ENCODE assay signal across 13 cellular contexts in genomic region chr11:76674517-76675400, GRCh38. TPM values are rescaled to one million over a fixed set of nuclear protein-coding genes. Genes with fewer than 3 reads are reported as not detected.
A peak's percentile ranks its signal among the peaks of the same experiment; 100 is the strongest.
DNase-seq lines count a peak whose midpoint lies in the region; ATAC-seq and TF ChIP-seq lines count a peak whose summit lies in the region.
"Had no signal": no experiment of that assay in that cellular context is flagged by ENCODE, and none has a peak within 500 bp of the region (broad histone marks: within the 10 kb centered on the region; RNA-seq: fewer than 3 reads in every experiment).

No MANE protein-coding gene starts in this region.

- H3K36me3 ChIP-seq in MG63 (no peaks in the 10 kb centered on the region), ovary (no peaks in the 10 kb centered on the region)
- H3K36me3 ChIP-seq: thoracic aorta had no signal

- H3K27me3 ChIP-seq in MG63 = 0 out of 2 replicates have a peak, but pooled peaks cover 4% of the 10 kb centered on the region
- no peaks in the 10 kb centered on the region for H3K27me3 ChIP-seq in ovary

- H3K27ac ChIP-seq in ovary = no peak overlapping the region
- H3K27ac ChIP-seq: GM23248, thoracic aorta had no signal

- no peak for TF ChIP-seq EP300 in ovary (IDR thresholded peaks at IDR 0.05)

- no peaks in the 10 kb centered on the region for H3K9me3 ChIP-seq in MG63
- no peaks in the 10 kb centered on the region for H3K9me3 ChIP-seq in ovary
- H3K9me3 ChIP-seq: thoracic aorta had no signal

- ATAC-seq in GM21390 (IDR thresholded peaks at IDR 0.05; ENCODE audit: unreplicated experiment) = peak; percentile 37
- ATAC-seq: activated CD4-positive, alpha-beta T cell treated with anti-CD3 and anti-CD28 coated beads for 36 hours had no signal

- peak; percentile 52 for DNase-seq in GM10266 (ENCODE audit: extremely low spot score)
- peak; percentile 38 for DNase-seq in KBM-7
- no peak for DNase-seq in fibroblast of the aortic adventitia (ENCODE audit: low read depth)
- DNase-seq in OCI-M1 (lab: John Stamatoyannopoulos, UW) = no peak
- no peak for DNase-seq in DMS 273 treated with DMSO at 0.1 percent for 48 hours (lab: John Stamatoyannopoulos, UW)
- no peak for DNase-seq in MG63
- DNase-seq in ovary = no peak
- DNase-seq: activated CD4-positive, alpha-beta T cell treated with anti-CD3 and anti-CD28 coated beads for 36 hours; COR-L47; GM23248 had no signal

- intact Hi-C loops in ovary (cut with DNase I) = loop anchor here (5.0 to 10.0 kb wide), 3 partner anchors 77 to 117 kb away; no protein-coding TSS in a partner anchor

- H3K4me1 ChIP-seq in ovary (ENCODE audit: insufficient read depth) = peaks cover 10% of the 10 kb centered on the region

- whole genome bisulfite sequencing in ovary, 3 donors = 83 to 86% (median 85%) methylated on average over 14 of the region's 14 CpGs

- H3K4me3 ChIP-seq in fibroblast of the aortic adventitia (ENCODE audit: low read depth, low read length) (no peak overlapping the region), MG63 (no peak overlapping the region), ovary (no peak overlapping the region)
- H3K4me3 ChIP-seq: GM23248, thoracic aorta had no signal

- in situ Hi-C loops in KBM-7 (cut with MboI; ENCODE audit: low pct_unique_long_range_greater_than_20kb, low sequenced_read_pairs) = loop anchor here (25.0 kb wide), 1 partner anchor 87 kb away; no protein-coding TSS in a partner anchor

- TF ChIP-seq CTCF in GM10266 (IDR thresholded peaks at IDR 0.05; ENCODE audit: control insufficient read depth, insufficient read depth, low read depth, missing control alignments) (peak; percentile 18), fibroblast of the aortic adventitia (IDR thresholded peaks at IDR 0.05; ENCODE audit: insufficient read depth, low read length) (peak; percentile 20), ovary (IDR thresholded peaks at IDR 0.05) (no peak)

- TF ChIP-seq POLR2A in ovary (IDR thresholded peaks at IDR 0.05) = no peak

RNA-seq across cellular contexts. Expression of gene LRRC32, which starts 4.2 kb away (rescaled TPM):
- total RNA-seq in fibroblast of the aortic adventitia (ENCODE audit: low replicate concordance) = 23.1 and 30.0 TPM in 2 replicates
- total RNA-seq in MG63 (2014; rRNA removed; shearing (Covaris generic); ENCODE audit: low replicate concordance) = not detected in 2 replicates
- total RNA-seq in ovary = 10 to 100 TPM in 5 of 7 donors, 1 to 10 TPM in 2; 3.2 to 47.1 (median 29.5) TPM
- 10 to 100 TPM; 19.4 to 39.9 TPM for polyA plus RNA-seq in ovary
- polyA plus RNA-seq: IgD-negative memory B cell had no signal

Comparison
In these comparisons a context has a peak if more than half of its experiments do, and no peak if none do; other contexts are left out.
1. DNase-seq: peak in GM10266 (single experiment) and KBM-7 (single experiment); none in fibroblast of the aortic adventitia (single experiment), OCI-M1 (single experiment), DMS 273 treated with DMSO at 0.1 percent for 48 hours (single experiment), MG63 (single experiment) and ovary (0 of 5).
2. CTCF ChIP-seq: peak in GM10266 (single experiment) and fibroblast of the aortic adventitia (single experiment); none in ovary (0 of 3).